ENCODE assay signal across 12 cellular contexts in genomic region chr9:123111427-123111826, GRCh38.
DNase-seq lines count a peak whose midpoint lies in the region; ATAC-seq, FAIRE-seq and TF ChIP-seq lines count a peak whose summit lies in the region.
"Had no signal": no experiment of that assay in that cellular context is flagged by ENCODE, and none has a peak within 500 bp of the region (broad histone marks: within the 10 kb centered on the region; RNA-seq: fewer than 3 reads in every experiment).

No MANE protein-coding gene starts in this region.

- H3K27ac ChIP-seq in effector memory CD4-positive, alpha-beta T cell (ENCODE audit: insufficient read depth, low read length, poor library complexity, severe bottlenecking), result peak overlapping the region; percentile 39
- peak overlapping the region; percentile 10 for H3K27ac ChIP-seq in neural progenitor cell

- H3K9me3 ChIP-seq in effector memory CD4-positive, alpha-beta T cell (ENCODE audit: control insufficient read depth, low read length), result no peaks in the 10 kb centered on the region
- no peaks in the 10 kb centered on the region for H3K9me3 ChIP-seq in neural progenitor cell (ENCODE audit: low read depth)

- peak overlapping the region; percentile 33 for H3K27ac Mint-ChIP-seq in neural progenitor cell

- peaks cover 3% of the 10 kb centered on the region for H3K4me1 Mint-ChIP-seq in neural progenitor cell

- H3K4me2 ChIP-seq in neural progenitor cell, result no peak overlapping the region

- H3F3A ChIP-seq in neural progenitor cell (ENCODE audit: low read depth), result no peaks in the 10 kb centered on the region

- peaks cover 18% of the 10 kb centered on the region for H3K36me3 Mint-ChIP-seq in neural progenitor cell

- no peak for ATAC-seq in GM21723 (IDR thresholded peaks at IDR 0.05; ENCODE audit: unreplicated experiment)

- H3K4me3 Mint-ChIP-seq in neural progenitor cell, result no peak overlapping the region

- DNase-seq in GM12891 (ENCODE audit: insufficient read length, low spot score), result no peak
- peak; percentile 57 for DNase-seq in NCI-H524 treated with DMSO at 0.1 percent for 48 hours (lab: John Stamatoyannopoulos, UW)
- DNase-seq in effector memory CD4-positive, alpha-beta T cell, result no peak
- DNase-seq in neural progenitor cell (ENCODE audit: low spot score), result no peak
- DNase-seq in iPS-NIHi7 (ENCODE audit: extremely low spot score), result no peak
- no peak for DNase-seq in cortex of kidney (lab: John Stamatoyannopoulos, UW)
- DNase-seq in NCI-H446 treated with DMSO at 0.1 percent for 48 hours (lab: John Stamatoyannopoulos, UW), result no peak
- DNase-seq: activated CD4-positive, CD25-positive, alpha-beta regulatory T cell treated with anti-CD3 and anti-CD28 coated beads, Interleukin-2, amount 50 U/mL, for 72 hours; DMS79; trophoblast cell had no signal

- peaks cover 14% of the 10 kb centered on the region for H4K20me1 ChIP-seq in neural progenitor cell (ENCODE audit: low read depth)

- peak; percentile 5 for FAIRE-seq in GM12891 (lab: Jason Lieb, UNC)
- FAIRE-seq: GM18507 had no signal

- no peaks in the 10 kb centered on the region for H3K79me2 ChIP-seq in neural progenitor cell (ENCODE audit: low read depth)

- TF ChIP-seq POLR2A in GM12891 (IDR thresholded peaks at IDR 0.05; ENCODE audit: low read depth, low read length), result no peak

- H3K27me3 Mint-ChIP-seq in neural progenitor cell (ENCODE audit: insufficient read depth, low read depth), result peaks cover 2% of the 10 kb centered on the region

- no peak overlapping the region for H2AFZ ChIP-seq in neural progenitor cell (replicated peaks)

- no peak overlapping the region for H3K9ac ChIP-seq in neural progenitor cell

- H3K4me3 ChIP-seq in effector memory CD4-positive, alpha-beta T cell (ENCODE audit: insufficient read depth, low read depth, low read length, poor library complexity, severe bottlenecking), result no peak overlapping the region
- no peak overlapping the region for H3K4me3 ChIP-seq in neural progenitor cell

- peaks cover 24% of the 10 kb centered on the region for H3K36me3 ChIP-seq in effector memory CD4-positive, alpha-beta T cell (ENCODE audit: control insufficient read depth, insufficient read depth, low read length)
- no peaks in the 10 kb centered on the region for H3K36me3 ChIP-seq in neural progenitor cell

- no peaks in the 10 kb centered on the region for H3K27me3 ChIP-seq in effector memory CD4-positive, alpha-beta T cell (replicated peaks; ENCODE audit: control insufficient read depth, insufficient read depth, low read length, poor library complexity, severe bottlenecking)
- H3K27me3 ChIP-seq in neural progenitor cell, result no peaks in the 10 kb centered on the region

- no peaks in the 10 kb centered on the region for H3K9me3 Mint-ChIP-seq in neural progenitor cell

- TF ChIP-seq CTCF in neural progenitor cell (IDR thresholded peaks at IDR 0.05), result no peak

- peaks cover 10% of the 10 kb centered on the region for H3K4me1 ChIP-seq in effector memory CD4-positive, alpha-beta T cell (ENCODE audit: control insufficient read depth, insufficient read depth, low read length, poor library complexity, severe bottlenecking)
- peaks cover 8% of the 10 kb centered on the region for H3K4me1 ChIP-seq in neural progenitor cell

TF ChIP-seq in GM12891, 5 proteins besides CTCF, POLR2A, EP300 and RAD21:
- no peak for TF ChIP-seq SPI1 (IDR thresholded peaks at IDR 0.05; ENCODE audit: low read depth, low read length)
- TF ChIP-seq PAX5 (IDR thresholded peaks at IDR 0.05; ENCODE audit: insufficient read depth, low read length, severe bottlenecking), result no peak
- no peak for TF ChIP-seq POLR2AphosphoS5 (IDR thresholded peaks at IDR 0.05; ENCODE audit: low read depth, low read length)
- no peak for TF ChIP-seq TAF1 (IDR thresholded peaks at IDR 0.05; ENCODE audit: low read depth, low read length)
- no peak for TF ChIP-seq POU2F2 (IDR thresholded peaks at IDR 0.05; ENCODE audit: low read depth, low read length)
